Comparison of ENCODE assay signal across 12 cellular contexts in the genomic region with DNA sequence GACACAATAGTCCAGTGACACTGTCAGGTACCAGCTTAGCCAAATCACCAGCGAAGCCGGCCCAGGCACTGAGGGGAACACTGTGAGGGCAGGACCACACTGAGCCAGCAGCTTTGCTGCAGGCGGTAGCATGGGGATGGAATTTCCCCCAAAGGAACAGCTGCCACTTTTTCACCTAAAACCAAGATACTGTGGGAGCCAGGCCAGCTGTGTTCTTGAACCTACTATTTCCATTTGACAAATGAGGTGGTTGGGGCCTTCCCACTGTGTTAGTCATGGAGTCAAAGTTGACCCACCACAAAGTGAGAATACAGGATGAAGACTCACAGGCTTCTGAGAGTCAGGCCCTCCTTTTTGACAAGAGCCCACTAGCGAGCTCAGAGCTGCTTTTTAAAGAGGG.
DNase-seq lines count a peak whose midpoint lies in the region; ATAC-seq and TF ChIP-seq lines count a peak whose summit lies in the region.
"Had no signal": no experiment of that assay in that cellular context is flagged by ENCODE, and none has a peak within 500 bp of the region (broad histone marks: within the 10 kb centered on the region; RNA-seq: fewer than 3 reads in every experiment).

No MANE protein-coding gene starts in this region.

- H3K9me3 Mint-ChIP-seq in chondrocyte (ENCODE audit: low read depth) = peaks cover 4% of the 10 kb centered on the region
- H3K9me3 Mint-ChIP-seq: activated CD4-positive, alpha-beta memory T cell treated with anti-CD3 and anti-CD28 coated beads for 36 hours had no signal

- no peaks in the 10 kb centered on the region for H3K36me3 ChIP-seq in esophagus squamous epithelium

- no peak overlapping the region for H3K4me3 ChIP-seq in esophagus squamous epithelium

- H3K9me3 ChIP-seq in esophagus squamous epithelium = no peaks in the 10 kb centered on the region

- no peak overlapping the region for H3K27ac ChIP-seq in esophagus squamous epithelium

- H3K27me3 Mint-ChIP-seq in chondrocyte (ENCODE audit: low read depth) = no peaks in the 10 kb centered on the region

- DNase-seq in RPMI7951 (ENCODE audit: low read depth) (peak; percentile 87), renal cortical epithelial cell (ENCODE audit: low read depth) (peak; percentile 54), esophagus squamous epithelium (lab: John Stamatoyannopoulos, UW) (no peak), chondrocyte (ENCODE audit: low spot score) (no peak), T1000 (lab: John Stamatoyannopoulos, UW) (no peak), Right ventricle myocardium superior (no peak)
- DNase-seq: activated CD4-positive, alpha-beta memory T cell treated with anti-CD3 and anti-CD28 coated beads for 36 hours; amniotic stem cell; NCI-H1092 treated with DMSO at 0.1 percent for 48 hours; nephron progenitor cell had no signal

- H3K36me3 Mint-ChIP-seq in chondrocyte (ENCODE audit: low read depth) = no peaks in the 10 kb centered on the region
- H3K36me3 Mint-ChIP-seq: activated CD4-positive, alpha-beta memory T cell treated with anti-CD3 and anti-CD28 coated beads for 36 hours had no signal

- intact Hi-C loops in esophagus squamous epithelium (cut with DNase I) (no loop called here), Right ventricle myocardium superior (cut with DNase I) (no loop called here)

- ATAC-seq in GM19035 (IDR thresholded peaks at IDR 0.05; ENCODE audit: unreplicated experiment) (peak; percentile 44), HG02678 (IDR thresholded peaks at IDR 0.05; ENCODE audit: unreplicated experiment) (peak; percentile 77), Right ventricle myocardium superior (ENCODE audit: poor library complexity) (no peak)

- H3K4me3 Mint-ChIP-seq in chondrocyte (ENCODE audit: unreplicated experiment) = no peak overlapping the region
- H3K4me3 Mint-ChIP-seq: activated CD4-positive, alpha-beta memory T cell treated with anti-CD3 and anti-CD28 coated beads for 36 hours; nephron progenitor cell had no signal

- TF ChIP-seq CTCF in esophagus squamous epithelium (IDR thresholded peaks at IDR 0.05) = no peak
- no peak for TF ChIP-seq CTCF in chondrocyte (IDR thresholded peaks at IDR 0.05)

- H3K27me3 ChIP-seq in esophagus squamous epithelium = no peaks in the 10 kb centered on the region

- no peak overlapping the region for H3K27ac Mint-ChIP-seq in chondrocyte (ENCODE audit: unreplicated experiment)
- H3K27ac Mint-ChIP-seq: activated CD4-positive, alpha-beta memory T cell treated with anti-CD3 and anti-CD28 coated beads for 36 hours; nephron progenitor cell had no signal

- no peak for TF ChIP-seq POLR2A in esophagus squamous epithelium (IDR thresholded peaks at IDR 0.05)

- no peaks in the 10 kb centered on the region for H3K4me1 ChIP-seq in esophagus squamous epithelium

- WGBS in esophagus squamous epithelium, 2 donors = 83% methylated on average over 1 of the region's 4 CpGs; no CpG with 5 or more reads in 1 of the 2 donors

- H3K4me1 Mint-ChIP-seq in chondrocyte (ENCODE audit: low read depth) = peaks cover 10% of the 10 kb centered on the region
- H3K4me1 Mint-ChIP-seq: nephron progenitor cell had no signal

Comparison
In these comparisons a context has a peak if more than half of its experiments do, and no peak if none do; other contexts are left out.
1. DNase-seq: peak in RPMI7951 (single experiment) and renal cortical epithelial cell (single experiment); none in esophagus squamous epithelium (single experiment), chondrocyte (single experiment), T1000 (single experiment) and Right ventricle myocardium superior (single experiment).